In the genomic region with DNA sequence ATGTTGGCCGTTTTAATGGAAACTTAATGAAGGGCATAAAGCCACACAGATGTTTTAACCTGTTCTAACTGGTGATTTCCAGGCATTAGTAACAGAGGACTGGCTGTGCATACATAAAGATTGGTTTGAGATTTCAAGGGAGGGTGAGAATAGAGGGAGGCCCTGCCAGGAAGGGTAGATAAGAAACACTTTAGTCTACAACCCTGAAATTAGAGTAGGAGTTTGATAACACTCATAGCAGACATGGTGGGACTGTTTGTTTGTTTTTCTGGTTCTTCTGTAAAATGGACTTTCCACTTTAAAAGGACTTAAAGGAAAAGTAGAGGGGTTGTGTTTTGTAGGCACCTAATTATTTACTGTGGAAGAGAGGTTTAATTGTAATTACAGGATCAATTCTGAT, we compare ENCODE assay signal across 18 cellular contexts.
"Had no signal": no experiment of that assay in that cellular context is flagged by ENCODE, and none has a peak within 500 bp of the region (broad histone marks: within the 10 kb centered on the region; RNA-seq: fewer than 3 reads in every experiment).

No MANE protein-coding gene starts in this region.

- H3K36me3 Mint-ChIP-seq: neural progenitor cell had no signal

- ATAC-seq: heart left ventricle, mucosa of descending colon, natural killer cell, right cardiac atrium had no signal

- H3K4me1 Mint-ChIP-seq: natural killer cell, neural progenitor cell had no signal

- H3K9me3 Mint-ChIP-seq: natural killer cell, neural progenitor cell had no signal

- H3K4me3 Mint-ChIP-seq: natural killer cell, neural progenitor cell had no signal

- DNase-seq: dermis blood vessel endothelial cell; heart left ventricle; hippocampal formation; kidney glomerular epithelial cell; mammary epithelial cell; mucosa of descending colon; natural killer cell; occipital lobe; pancreas; right cardiac atrium; small intestine; stimulated activated CD4-positive, alpha-beta T cell treated with anti-CD3 and anti-CD28 coated beads, Interleukin-12 subunit alpha, Interleukin-12 subunit beta, amount 100 ng/mL, for 4 hours; stimulated activated naive CD4-positive, alpha-beta T cell; stomach; substantia nigra; transverse colon had no signal

- H3K27ac Mint-ChIP-seq: natural killer cell, neural progenitor cell, progenitor cell of endocrine pancreas had no signal

- H3K27me3 Mint-ChIP-seq: progenitor cell of endocrine pancreas had no signal
